ENCODE assay signal across 8 cellular contexts in genomic region chr14:92704036-92704804, GRCh38. TPM values are rescaled to one million over a fixed set of nuclear protein-coding genes. Genes with fewer than 3 reads are reported as not detected.
A peak's percentile ranks its signal among the peaks of the same experiment; 100 is the strongest.
DNase-seq lines count a peak whose midpoint lies in the region; ATAC-seq and TF ChIP-seq lines count a peak whose summit lies in the region.

No MANE protein-coding gene starts in this region.

- H3K27ac ChIP-seq in MM.1S (ENCODE audit: low read length) (peak overlapping the region; percentile 64; the same call in 1 of the 2 replicates), left lung (peak overlapping the region in 1 of 2 donors; percentile 51)

- intact Hi-C loops in left lung (cut with DNase I), result no loop called here
- intact Hi-C loops in activated CD8-positive, alpha-beta T cell treated with anti-CD3 and anti-CD28 coated beads for 36 hours (cut with micrococcal nuclease), result no loop called here

- H3K9ac ChIP-seq in MM.1S (ENCODE audit: low read length), result no peak overlapping the region; the same call in 1 of the 2 replicates

- no peak overlapping the region for H3K27ac Mint-ChIP-seq in activated CD8-positive, alpha-beta T cell treated with anti-CD3 and anti-CD28 coated beads for 36 hours

- peak overlapping the region; percentile 41; the same call in 1 of the 2 replicates for H3K4me2 ChIP-seq in MM.1S (ENCODE audit: low read depth, low read length)

- H3K79me2 ChIP-seq in MM.1S (ENCODE audit: low read length), result no peaks in the 10 kb centered on the region

- H3K4me3 ChIP-seq in MM.1S (ENCODE audit: low read length) (no peak overlapping the region), left lung (no peak overlapping the region)

- H4K20me1 ChIP-seq in MM.1S (ENCODE audit: insufficient read depth, low read length), result no peaks in the 10 kb centered on the region

- no peak for TF ChIP-seq CTCF in MM.1S (IDR thresholded peaks at IDR 0.05; ENCODE audit: low read length)
- TF ChIP-seq CTCF in left lung (IDR thresholded peaks at IDR 0.05), result no peak
- no peak for TF ChIP-seq CTCF in activated CD8-positive, alpha-beta T cell treated with anti-CD3 and anti-CD28 coated beads for 36 hours (IDR thresholded peaks at IDR 0.05)

- no peaks in the 10 kb centered on the region for H3K9me3 Mint-ChIP-seq in activated CD8-positive, alpha-beta T cell treated with anti-CD3 and anti-CD28 coated beads for 36 hours

- ATAC-seq in GM18505 (IDR thresholded peaks at IDR 0.05; ENCODE audit: unreplicated experiment) (peak; percentile 89), GM21737 (IDR thresholded peaks at IDR 0.05; ENCODE audit: unreplicated experiment) (peak; percentile 71), left lung (peak; percentile 39)
- ATAC-seq in activated CD8-positive, alpha-beta T cell treated with anti-CD3 and anti-CD28 coated beads for 36 hours, result no peak

- H3K27me3 ChIP-seq in MM.1S (replicated peaks; ENCODE audit: insufficient read depth, low read length), result no peaks in the 10 kb centered on the region
- no peaks in the 10 kb centered on the region for H3K27me3 ChIP-seq in left lung

- TF ChIP-seq POLR2A in GM18505 (IDR thresholded peaks at IDR 0.05; ENCODE audit: borderline replicate concordance, extremely low read depth, insufficient read depth, insufficient read length), result no peak

- H3K9me3 ChIP-seq in MM.1S (replicated peaks; ENCODE audit: insufficient read depth, low read length) (no peaks in the 10 kb centered on the region), left lung (no peaks in the 10 kb centered on the region)

- H3F3A ChIP-seq in MM.1S (ENCODE audit: insufficient read depth, low read length), result no peaks in the 10 kb centered on the region

- no peak overlapping the region for H2AFZ ChIP-seq in MM.1S (ENCODE audit: low read length)

- H3K36me3 ChIP-seq in MM.1S (replicated peaks; ENCODE audit: insufficient read depth, low read length) (no peaks in the 10 kb centered on the region), left lung (peaks cover 0 to 56% of the 10 kb centered on the region in 2 donors)

- CTCF ChIA-PET in activated CD8-positive, alpha-beta T cell treated with anti-CD3 and anti-CD28 coated beads for 36 hours (lab: Charles Lee), result interaction anchor here (1.3 to 1.7 kb wide), 3 partner anchors 10 to 80 kb away, joined by 4 to 5 read pairs (median 5); no protein-coding TSS in a partner anchor

- peaks cover 3% of the 10 kb centered on the region for H3K4me1 Mint-ChIP-seq in activated CD8-positive, alpha-beta T cell treated with anti-CD3 and anti-CD28 coated beads for 36 hours (ENCODE audit: low read depth)

- no peak overlapping the region for H3K4me3 Mint-ChIP-seq in activated CD8-positive, alpha-beta T cell treated with anti-CD3 and anti-CD28 coated beads for 36 hours

- H3K27me3 Mint-ChIP-seq in activated CD8-positive, alpha-beta T cell treated with anti-CD3 and anti-CD28 coated beads for 36 hours, result peaks cover 1% of the 10 kb centered on the region

- H3K9me2 ChIP-seq in MM.1S (replicated peaks; ENCODE audit: insufficient read depth, low read length), result no peaks in the 10 kb centered on the region

- no peaks in the 10 kb centered on the region for H3K36me3 Mint-ChIP-seq in activated CD8-positive, alpha-beta T cell treated with anti-CD3 and anti-CD28 coated beads for 36 hours (ENCODE audit: low read depth)

- DNase-seq in MM.1S (peak; percentile 58), left lung (no peak), HuH-7 (ENCODE audit: low spot score) (no peak), inferior parietal cortex (ENCODE audit: extremely low spot score) (no peak), NCI-H146 (lab: John Stamatoyannopoulos, UW) (no peak)
- DNase-seq in activated CD8-positive, alpha-beta T cell treated with anti-CD3 and anti-CD28 coated beads for 36 hours, result no peak

- POLR2A ChIA-PET in activated CD8-positive, alpha-beta T cell treated with anti-CD3 and anti-CD28 coated beads for 36 hours (lab: Charles Lee), result interaction anchor here (0.6 kb wide), 1 partner anchor 198 kb away, joined by 3 read pairs; no protein-coding TSS in a partner anchor

- H3K4me1 ChIP-seq in MM.1S (ENCODE audit: low read length), result no peaks in the 10 kb centered on the region
- peaks cover 0 to 27% of the 10 kb centered on the region in 2 donors for H3K4me1 ChIP-seq in left lung

RNA-seq across cellular contexts. Expression of gene LGMN, which starts 44.2 kb away (rescaled TPM):
- 100 to 1,000 TPM; 247 to 251 TPM for total RNA-seq in left lung
- 1 to 10 TPM; 2.1 to 2.3 TPM for total RNA-seq in activated CD8-positive, alpha-beta T cell treated with anti-CD3 and anti-CD28 coated beads for 36 hours

Comparison
In these comparisons a context has a peak if more than half of its experiments do, and no peak if none do; other contexts are left out.
1. RNA of gene LGMN, which starts 44.2 kb away (total RNA-seq): 247 to 251 TPM in left lung; 2.1 to 2.3 TPM in activated CD8-positive, alpha-beta T cell treated with anti-CD3 and anti-CD28 coated beads for 36 hours; every median in the first group is over 10 times any median in the second.